11 cellular contexts compared by ENCODE assay signal in the genomic region with DNA sequence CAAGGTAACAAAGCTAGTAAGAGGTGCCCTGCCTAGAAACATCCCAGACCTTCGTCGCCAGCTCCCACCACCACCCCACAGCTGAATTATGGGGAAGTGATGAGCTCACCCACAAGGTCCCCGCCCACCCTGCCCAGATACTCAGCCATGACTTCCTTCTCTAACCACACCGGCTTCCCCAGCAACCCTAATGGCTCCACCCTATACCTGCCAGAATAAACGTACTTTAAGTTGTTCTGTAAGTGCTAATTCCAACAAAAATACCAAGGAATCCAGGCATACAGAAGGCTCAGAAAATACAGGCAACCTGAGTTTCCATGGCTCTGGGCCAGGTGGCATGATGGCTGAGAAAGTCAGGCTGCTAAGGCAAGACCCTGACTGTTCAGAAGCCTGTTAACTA. TPM values are rescaled to one million over a fixed set of nuclear protein-coding genes. Genes with fewer than 3 reads are reported as not detected.
DNase-seq lines count a peak whose midpoint lies in the region; ATAC-seq and TF ChIP-seq lines count a peak whose summit lies in the region.
"Had no signal": no experiment of that assay in that cellular context is flagged by ENCODE, and none has a peak within 500 bp of the region (broad histone marks: within the 10 kb centered on the region; RNA-seq: fewer than 3 reads in every experiment).

No MANE protein-coding gene starts in this region.

- H3K9ac ChIP-seq in BLaER1 treated with 17β-estradiol and CSF1 and Interleukin-3, amounts not matched to agents 10 nM and 100 nM: no peak overlapping the region

- H3K36me3 Mint-ChIP-seq in activated B cell treated with CpG ODN at 0.5 μM for 24 hours (ENCODE audit: low read depth) (no peaks in the 10 kb centered on the region), Caco-2 (ENCODE audit: insufficient read depth, unreplicated experiment) (no peaks in the 10 kb centered on the region)
- H3K36me3 Mint-ChIP-seq: WTC11 had no signal

- no peaks in the 10 kb centered on the region for H4K20me1 ChIP-seq in BLaER1 treated with 17β-estradiol and CSF1 and Interleukin-3, amounts not matched to agents 10 nM and 100 nM

- DNase-seq in KBM-7: peak; percentile 76
- no peak for DNase-seq in activated B cell treated with CpG ODN at 0.5 μM for 24 hours
- no peak for DNase-seq in G401 (ENCODE audit: low spot score)
- DNase-seq in Caco-2: no peak
- no peak for DNase-seq in NCI-H146 (lab: John Stamatoyannopoulos, UW)
- DNase-seq in DMS53 treated with DMSO at 0.1 percent for 48 hours (lab: John Stamatoyannopoulos, UW; ENCODE audit: unreplicated experiment): no peak
- DNase-seq: NCI-H1694 had no signal

- BruUV-seq in Caco-2 (replicated peaks; lab: Mats Ljungman, UMichigan): no TSS peak

- H3K27ac Mint-ChIP-seq in activated B cell treated with CpG ODN at 0.5 μM for 24 hours (peak overlapping the region; percentile 14), Caco-2 (ENCODE audit: unreplicated experiment) (no peak overlapping the region)
- H3K27ac Mint-ChIP-seq: WTC11 had no signal

- peak overlapping the region in 8 of 11 experiments; percentile 38 to 53 (median 51); a peak in 13 of 22 replicates for H3K4me2 ChIP-seq in BLaER1 treated with 17β-estradiol and CSF1 and Interleukin-3, amounts not matched to agents 10 nM and 100 nM

- H3K27me3 ChIP-seq in BLaER1 treated with 17β-estradiol and CSF1 and Interleukin-3, amounts not matched to agents 10 nM and 100 nM: no peaks in the 10 kb centered on the region
- H3K27me3 ChIP-seq in Caco-2 (replicated peaks; ENCODE audit: control insufficient read depth, insufficient read depth, low read length): peaks cover 1% of the 10 kb centered on the region; the same call in 1 of the 2 replicates

- H3K4me3 ChIP-seq in BLaER1 treated with 17β-estradiol and CSF1 and Interleukin-3, amounts not matched to agents 10 nM and 100 nM: no peak overlapping the region
- H3K4me3 ChIP-seq in Caco-2 (ENCODE audit: low read depth, low read length): no peak overlapping the region

- peaks cover 32% of the 10 kb centered on the region for H3K4me1 Mint-ChIP-seq in activated B cell treated with CpG ODN at 0.5 μM for 24 hours
- no peaks in the 10 kb centered on the region for H3K4me1 Mint-ChIP-seq in Caco-2 (ENCODE audit: low read depth, unreplicated experiment)

- no peak overlapping the region for H3K27ac ChIP-seq in BLaER1 treated with 17β-estradiol and CSF1 and Interleukin-3, amounts not matched to agents 10 nM and 100 nM
- H3K27ac ChIP-seq: C4-2B had no signal

- TF ChIP-seq CTCF in activated B cell treated with CpG ODN at 0.5 μM for 24 hours (IDR thresholded peaks at IDR 0.05) (no peak), Caco-2 (IDR thresholded peaks at IDR 0.05; ENCODE audit: insufficient read depth in 1 of 2, low read depth in 1 of 2, low read length in 1 of 2, severe bottlenecking in 1 of 2, unreplicated experiment in 1 of 2) (no peak)

- peaks cover 13 to 49% (median 33%) of the 10 kb centered on the region in 10 experiments for H3K4me1 ChIP-seq in BLaER1 treated with 17β-estradiol and CSF1 and Interleukin-3, amounts not matched to agents 10 nM and 100 nM
- H3K4me1 ChIP-seq in Caco-2: no peaks in the 10 kb centered on the region

- in situ Hi-C loops in KBM-7 (cut with MboI; ENCODE audit: low pct_unique_long_range_greater_than_20kb, low sequenced_read_pairs) (no loop called here), G401 (cut with HindIII; ENCODE audit: low sequenced_read_pairs) (no loop called here)

- no peaks in the 10 kb centered on the region for H3K27me3 Mint-ChIP-seq in activated B cell treated with CpG ODN at 0.5 μM for 24 hours
- peaks cover 8% of the 10 kb centered on the region for H3K27me3 Mint-ChIP-seq in Caco-2 (ENCODE audit: insufficient read depth, unreplicated experiment)

- POLR2A ChIA-PET in activated B cell treated with CpG ODN at 0.5 μM for 24 hours (lab: Charles Lee) (no interaction called here), Caco-2 (lab: Charles Lee) (no interaction called here)

- H3K9me3 Mint-ChIP-seq in activated B cell treated with CpG ODN at 0.5 μM for 24 hours (no peaks in the 10 kb centered on the region), Caco-2 (ENCODE audit: unreplicated experiment) (no peaks in the 10 kb centered on the region)
- H3K9me3 Mint-ChIP-seq: WTC11 had no signal

- intact Hi-C loops in activated B cell treated with CpG ODN at 0.5 μM for 24 hours (cut with micrococcal nuclease): no loop called here
- intact Hi-C loops in Caco-2 (cut with micrococcal nuclease; ENCODE audit: unreplicated experiment): no loop called here

- H3K4me3 Mint-ChIP-seq in activated B cell treated with CpG ODN at 0.5 μM for 24 hours (peak overlapping the region; percentile 68), Caco-2 (ENCODE audit: unreplicated experiment) (no peak overlapping the region)
- H3K4me3 Mint-ChIP-seq: WTC11 had no signal

- CTCF ChIA-PET in activated B cell treated with CpG ODN at 0.5 μM for 24 hours (lab: Charles Lee) (interaction anchor here (1.2 kb wide), 1 partner anchor 79 kb away, joined by 3 read pairs; no protein-coding TSS in a partner anchor), Caco-2 (lab: Charles Lee) (no interaction called here)

- H3K36me3 ChIP-seq in BLaER1 treated with 17β-estradiol and CSF1 and Interleukin-3, amounts not matched to agents 10 nM and 100 nM: no peaks in the 10 kb centered on the region
- H3K36me3 ChIP-seq in Caco-2 (ENCODE audit: control insufficient read depth, insufficient read depth, low read length): no peaks in the 10 kb centered on the region

- H3K9me3 ChIP-seq in BLaER1 treated with 17β-estradiol and CSF1 and Interleukin-3, amounts not matched to agents 10 nM and 100 nM (replicated peaks in 1 of 11): no peaks in the 10 kb centered on the region
- H3K9me3 ChIP-seq in Caco-2: no peaks in the 10 kb centered on the region

- ATAC-seq in activated B cell treated with CpG ODN at 0.5 μM for 24 hours (ENCODE audit: low read depth): peak; percentile 87
- ATAC-seq in esophagus mucosa: peak; percentile 33
- ATAC-seq: WTC11 had no signal

RNA-seq across cellular contexts. Expression of gene TMEM163, which starts 39.1 kb away (rescaled TPM):
- total RNA-seq in activated B cell treated with CpG ODN at 0.5 μM for 24 hours (4.4 and 6.0 TPM in 2 replicates), esophagus mucosa (0.20 TPM), Caco-2 (2022) (3.2 and 4.1 TPM in 2 replicates)
- total RNA-seq in G401 (2014; rRNA removed; shearing (Covaris generic)): not detected in 2 replicates
